Comparison of ENCODE assay signal across 13 cellular contexts in genomic region chr5:10567781-10568321, GRCh38. TPM values are rescaled to one million over a fixed set of nuclear protein-coding genes. Genes with fewer than 3 reads are reported as not detected.
DNase-seq lines count a peak whose midpoint lies in the region; ATAC-seq and TF ChIP-seq lines count a peak whose summit lies in the region.
"Had no signal": no experiment of that assay in that cellular context is flagged by ENCODE, and none has a peak within 500 bp of the region (broad histone marks: within the 10 kb centered on the region; RNA-seq: fewer than 3 reads in every experiment).

No MANE protein-coding gene starts in this region.

- peak overlapping the region; percentile 93 for H3K4me3 ChIP-seq in BLaER1
- H3K4me3 ChIP-seq in choroid plexus epithelial cell (ENCODE audit: low read depth, low read length), result no peak overlapping the region
- peak overlapping the region; percentile 72 for H3K4me3 ChIP-seq in ovary
- no peak overlapping the region for H3K4me3 ChIP-seq in Caco-2 (ENCODE audit: low read depth, low read length)
- H3K4me3 ChIP-seq in gastrocnemius medialis, result no peak overlapping the region
- H3K4me3 ChIP-seq: pancreas had no signal

- peaks cover 82% of the 10 kb centered on the region for H4K20me1 ChIP-seq in BLaER1

- TF ChIP-seq CTCF in choroid plexus epithelial cell (conservative IDR thresholded peaks at IDR 0.05; ENCODE audit: low read depth, low read length) (no peak), ovary (IDR thresholded peaks at IDR 0.05) (no peak), Caco-2 (IDR thresholded peaks at IDR 0.05; ENCODE audit: insufficient read depth in 1 of 2, low read depth in 1 of 2, low read length in 1 of 2, severe bottlenecking in 1 of 2, unreplicated experiment in 1 of 2) (no peak), gastrocnemius medialis (IDR thresholded peaks at IDR 0.05 in 4 of 5, conservative IDR thresholded peaks at IDR 0.05 in 1 of 5) (no peak)

- H3K4me2 ChIP-seq in BLaER1, result peak overlapping the region; percentile 96

- POLR2A ChIA-PET in Caco-2 (lab: Charles Lee), result no interaction called here

- CTCF ChIA-PET in Caco-2 (lab: Charles Lee), result no interaction called here

- DNase-seq in M059J (ENCODE audit: low read depth), result peak; percentile 34
- peak; percentile 34 for DNase-seq in choroid plexus epithelial cell (ENCODE audit: low read depth)
- DNase-seq in ovary, result no peak
- DNase-seq in NCI-H1092 (lab: John Stamatoyannopoulos, UW), result no peak
- no peak for DNase-seq in iPS-NIHi7 (ENCODE audit: extremely low spot score)
- DNase-seq in Caco-2, result no peak
- DNase-seq in gastrocnemius medialis, result no peak
- DNase-seq: left ventricle myocardium superior, NCI-H1417 treated with DMSO at 0.1 percent for 48 hours, OCI-M1, T-helper 9 cell had no signal

- no peak for TF ChIP-seq POLR2A in ovary (IDR thresholded peaks at IDR 0.05)
- no peak for TF ChIP-seq POLR2A in gastrocnemius medialis (IDR thresholded peaks at IDR 0.05)

- no peaks in the 10 kb centered on the region for H3K9me3 Mint-ChIP-seq in Caco-2 (ENCODE audit: unreplicated experiment)

- in situ Hi-C loops in gastrocnemius medialis (cut with MboI; ENCODE audit: low sequenced_read_pairs in 4 of 4), result no loop called here

- H3K27ac ChIP-seq in BLaER1, result peak overlapping the region; percentile 90
- H3K27ac ChIP-seq in ovary, result no peak overlapping the region
- no peak overlapping the region for H3K27ac ChIP-seq in gastrocnemius medialis
- H3K27ac ChIP-seq: pancreas had no signal

- no peak for TF ChIP-seq EP300 in ovary (IDR thresholded peaks at IDR 0.05)

- H3K9me3 ChIP-seq in BLaER1 (no peaks in the 10 kb centered on the region), ovary (no peaks in the 10 kb centered on the region), Caco-2 (no peaks in the 10 kb centered on the region), gastrocnemius medialis (no peaks in the 10 kb centered on the region)
- H3K9me3 ChIP-seq: pancreas had no signal

- H3K27me3 ChIP-seq in BLaER1 (no peaks in the 10 kb centered on the region), ovary (no peaks in the 10 kb centered on the region), Caco-2 (replicated peaks; ENCODE audit: control insufficient read depth, insufficient read depth, low read length) (no peaks in the 10 kb centered on the region), gastrocnemius medialis (peaks cover 9 to 16% (median 9%) of the 10 kb centered on the region in 3 donors)

- H3K27ac Mint-ChIP-seq in Caco-2 (ENCODE audit: unreplicated experiment), result no peak overlapping the region

- intact Hi-C loops in ovary (cut with DNase I), result no loop called here
- intact Hi-C loops in Caco-2 (cut with micrococcal nuclease; ENCODE audit: unreplicated experiment), result loop anchor here (2.0 kb wide), 1 partner anchor 115 kb away; no protein-coding TSS in a partner anchor
- intact Hi-C loops in gastrocnemius medialis (cut with DNase I; ENCODE audit: low total_unique reads), result no loop called here

- no peak for ATAC-seq in gastrocnemius medialis
- ATAC-seq: left ventricle myocardium superior, pancreas had no signal

- 60 to 78% (median 67%) methylated on average over 4 of the region's 4 CpGs for WGBS in ovary, 3 donors

- H3K27me3 Mint-ChIP-seq in Caco-2 (ENCODE audit: insufficient read depth, unreplicated experiment), result no peaks in the 10 kb centered on the region

- H3K4me1 Mint-ChIP-seq in Caco-2 (ENCODE audit: low read depth, unreplicated experiment), result peaks cover 20% of the 10 kb centered on the region

- H3K4me1 ChIP-seq in BLaER1 (peaks cover 64% of the 10 kb centered on the region), ovary (ENCODE audit: insufficient read depth) (peaks cover 6% of the 10 kb centered on the region), Caco-2 (peaks cover 26% of the 10 kb centered on the region), gastrocnemius medialis (peaks cover 0 to 31% of the 10 kb centered on the region in 2 donors)

- H3K36me3 Mint-ChIP-seq in Caco-2 (ENCODE audit: insufficient read depth, unreplicated experiment), result peaks cover 16% of the 10 kb centered on the region

- H3K36me3 ChIP-seq in BLaER1 (peaks cover 16% of the 10 kb centered on the region), ovary (no peaks in the 10 kb centered on the region), Caco-2 (ENCODE audit: control insufficient read depth, insufficient read depth, low read length) (no peaks in the 10 kb centered on the region), gastrocnemius medialis (no peaks in the 10 kb centered on the region)
- H3K36me3 ChIP-seq: pancreas had no signal

- no peak overlapping the region for H3K4me3 Mint-ChIP-seq in Caco-2 (ENCODE audit: unreplicated experiment)

- H3K9ac ChIP-seq in BLaER1, result peak overlapping the region; percentile 85

- BruUV-seq in Caco-2 (replicated peaks; lab: Mats Ljungman, UMichigan), result no TSS peak

RNA-seq across cellular contexts. Expression of gene ANKRD33B, which starts 4.0 kb away (rescaled TPM):
- total RNA-seq in M059J (2014; rRNA removed; shearing (Covaris generic)), result 0.49 and 1.9 TPM in 2 replicates
- total RNA-seq in ovary (10 to 100 TPM in 1 of 7 donors, 1 to 10 TPM in 3, under 1 TPM in 3; 0.65 to 13.3 (median 2.3) TPM), Caco-2 (2022) (22.8 and 25.3 TPM in 2 replicates), gastrocnemius medialis (10 to 100 TPM in 2 of 4 donors, 1 to 10 TPM in 2; 2.2 to 38.9 (median 15.1) TPM)
- polyA plus RNA-seq in ovary, result 1 to 10 TPM in 1 of 2 donors, under 1 TPM in 1; 0.85 to 1.9 TPM

Comparison
In these comparisons a context has a peak if more than half of its experiments do, and no peak if none do; other contexts are left out.
1. H3K4me3 ChIP-seq: peak in BLaER1 (single experiment) and ovary (single experiment); none in choroid plexus epithelial cell (single experiment), Caco-2 (single experiment) and gastrocnemius medialis (0 of 4).
2. DNase-seq: peak in M059J (single experiment) and choroid plexus epithelial cell (single experiment); none in ovary (0 of 5), NCI-H1092 (single experiment), iPS-NIHi7 (single experiment), Caco-2 (0 of 2) and gastrocnemius medialis (0 of 2).